Comparison of ENCODE assay signal across 8 cellular contexts in the genomic region with DNA sequence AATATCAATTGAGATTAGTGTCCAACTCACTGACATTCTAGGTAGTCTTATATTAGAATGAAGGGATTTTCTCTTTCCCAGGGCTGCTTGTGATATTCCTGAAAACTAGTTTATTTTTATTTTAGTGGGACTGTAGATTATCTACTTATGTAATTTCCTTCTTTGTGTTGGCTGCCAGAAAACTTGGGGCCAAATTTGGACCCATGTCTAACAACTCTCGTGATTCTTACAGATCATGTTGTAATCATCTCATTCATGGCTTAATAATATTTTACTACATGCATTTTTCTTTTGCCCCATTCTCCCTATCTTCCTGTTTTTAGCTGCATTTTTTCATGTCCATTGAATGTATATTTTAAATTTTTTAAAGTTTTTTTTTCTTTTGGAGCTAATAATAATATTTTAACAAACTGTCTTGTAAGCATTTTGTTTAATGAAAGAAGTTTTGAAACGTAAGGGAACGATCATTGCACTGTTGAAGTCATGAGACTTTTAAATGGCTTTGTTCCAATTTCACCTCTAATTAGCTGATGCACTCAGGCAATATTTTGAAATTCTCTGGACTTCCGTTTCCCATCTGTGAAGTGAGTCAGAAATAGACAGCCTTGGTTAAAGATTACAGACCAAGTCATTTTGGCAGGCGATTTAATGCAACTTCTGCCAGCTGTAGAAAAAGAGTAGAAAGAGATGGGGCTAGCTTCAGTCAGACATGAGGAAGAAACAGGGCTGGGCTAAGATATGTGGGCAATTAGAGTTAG. TPM values are rescaled to one million over a fixed set of nuclear protein-coding genes. Genes with fewer than 3 reads are reported as not detected.
DNase-seq lines count a peak whose midpoint lies in the region; ATAC-seq and TF ChIP-seq lines count a peak whose summit lies in the region.

No MANE protein-coding gene starts in this region.

- TF ChIP-seq POLR2A in vagina (IDR thresholded peaks at IDR 0.05) = no peak

- H3K4me1 ChIP-seq in SK-N-SH (ENCODE audit: control insufficient read depth in 1 of 2, insufficient read depth in 2 of 2, low read depth in 1 of 2, low read length in 1 of 2) = no peaks in the 10 kb centered on the region
- peaks cover 9 to 15% of the 10 kb centered on the region in 2 donors for H3K4me1 ChIP-seq in thoracic aorta (ENCODE audit: control insufficient read depth in 1 of 2, low read depth in 2 of 2)
- no peaks in the 10 kb centered on the region for H3K4me1 ChIP-seq in vagina

- no peaks in the 10 kb centered on the region for H3K27me3 Mint-ChIP-seq in type B pancreatic cell

- no peaks in the 10 kb centered on the region for H3F3A ChIP-seq in SK-N-SH (replicated peaks; ENCODE audit: insufficient read depth)

- POLR2A ChIA-PET in SK-N-SH (lab: Yijun Ruan, JAX) = no interaction called here

- H3K9me3 ChIP-seq in SK-N-SH (no peaks in the 10 kb centered on the region), thoracic aorta (no peaks in the 10 kb centered on the region), vagina (no peaks in the 10 kb centered on the region)

- no peak overlapping the region for H3K27ac Mint-ChIP-seq in type B pancreatic cell

- no peak overlapping the region for H3K9ac ChIP-seq in SK-N-SH

- no peaks in the 10 kb centered on the region for H3K27me3 ChIP-seq in SK-N-SH (ENCODE audit: insufficient read depth)
- H3K27me3 ChIP-seq in thoracic aorta (replicated peaks; ENCODE audit: insufficient read depth) = no peaks in the 10 kb centered on the region
- no peaks in the 10 kb centered on the region for H3K27me3 ChIP-seq in vagina

- H3K36me3 Mint-ChIP-seq in type B pancreatic cell = peaks cover 3% of the 10 kb centered on the region

- H3K27ac ChIP-seq in SK-N-SH (ENCODE audit: low read depth in 2 of 2, low read length in 1 of 2) (no peak overlapping the region), thoracic aorta (no peak overlapping the region), vagina (no peak overlapping the region)

- H3K4me3 ChIP-seq in SK-N-SH (ENCODE audit: low read depth in 2 of 2, low read length in 1 of 2) = no peak overlapping the region
- no peak overlapping the region for H3K4me3 ChIP-seq in cardiac fibroblast (replicated peaks in 1 of 2; ENCODE audit: low read depth in 2 of 2, low read length in 2 of 2)
- H3K4me3 ChIP-seq in thoracic aorta = no peak overlapping the region
- H3K4me3 ChIP-seq in vagina = no peak overlapping the region

- DNase-seq in SK-N-SH (no peak), cardiac fibroblast (ENCODE audit: low read depth in 2 of 2) (peak; percentile 88 to 96), thoracic aorta (ENCODE audit: low spot score) (no peak), UCSD-AML1 (lab: John Stamatoyannopoulos, UW; ENCODE audit: unreplicated experiment) (no peak), vagina (ENCODE audit: extremely low spot score in 2 of 2) (no peak), type B pancreatic cell (ENCODE audit: extremely low spot score, unreplicated experiment) (no peak)

- no peaks in the 10 kb centered on the region for H3K9me2 ChIP-seq in SK-N-SH

- no peak for TF ChIP-seq CTCF in SK-N-SH (IDR thresholded peaks at IDR 0.05)
- no peak for TF ChIP-seq CTCF in cardiac fibroblast (IDR thresholded peaks at IDR 0.05; ENCODE audit: low read depth, low read length)
- no peak for TF ChIP-seq CTCF in thoracic aorta (IDR thresholded peaks at IDR 0.05)
- no peak for TF ChIP-seq CTCF in vagina (IDR thresholded peaks at IDR 0.05)
- TF ChIP-seq CTCF in type B pancreatic cell (conservative IDR thresholded peaks at IDR 0.05) = no peak

- no peaks in the 10 kb centered on the region for H3K79me2 ChIP-seq in SK-N-SH (ENCODE audit: insufficient read depth)

- 6% methylated on average over 5 of the region's 5 CpGs for WGBS in SK-N-SH (ENCODE audit: low lambda C conversion rate)

- H3K4me1 Mint-ChIP-seq in type B pancreatic cell (ENCODE audit: unreplicated experiment) = no peaks in the 10 kb centered on the region

- peaks cover 10% of the 10 kb centered on the region for H3K9me3 Mint-ChIP-seq in type B pancreatic cell

- no peak for TF ChIP-seq EP300 in SK-N-SH (IDR thresholded peaks at IDR 0.05; ENCODE audit: borderline replicate concordance in 1 of 2, low read depth in 1 of 2, low read length in 1 of 2)

- H3K4me2 ChIP-seq in SK-N-SH = no peak overlapping the region

- intact Hi-C loops in vagina (cut with DNase I) = no loop called here

- H3K36me3 ChIP-seq in SK-N-SH (replicated peaks in 1 of 2; ENCODE audit: control insufficient read depth in 1 of 2, insufficient read depth in 2 of 2, low read length in 1 of 2) (no peaks in the 10 kb centered on the region), thoracic aorta (no peaks in the 10 kb centered on the region), vagina (no peaks in the 10 kb centered on the region)

- no peak overlapping the region for H2AFZ ChIP-seq in SK-N-SH (ENCODE audit: low read depth)

- ATAC-seq in SK-N-SH treated with all-trans-retinoic acid at 6 μM for 48 hours (no peak), HG03520 (IDR thresholded peaks at IDR 0.05; ENCODE audit: unreplicated experiment) (peak; percentile 75), thoracic aorta (ENCODE audit: insufficient number of reproducible peaks, low FRiP score, low read depth) (peak; percentile 73)

- CTCF ChIA-PET in SK-N-SH (lab: Yijun Ruan, JAX) = no interaction called here

- no peaks in the 10 kb centered on the region for H4K20me1 ChIP-seq in SK-N-SH (ENCODE audit: insufficient read depth)

- no peak overlapping the region for H3K4me3 Mint-ChIP-seq in type B pancreatic cell

- TF ChIP-seq RAD21 in SK-N-SH (IDR thresholded peaks at IDR 0.05; ENCODE audit: low read length) = no peak

TF ChIP-seq in SK-N-SH treated with all-trans-retinoic acid at 6 μM for 48 hours, 23 proteins besides CTCF, POLR2A, EP300 and RAD21:
- TF ChIP-seq ISL1 (CRISPR knock-in tag; IDR thresholded peaks at IDR 0.05) = peak; percentile 78
- no peak for TF ChIP-seq ESRRG (CRISPR knock-in tag; IDR thresholded peaks at IDR 0.05)
- TF ChIP-seq ZFP30 (CRISPR knock-in tag; IDR thresholded peaks at IDR 0.05) = no peak
- no peak for TF ChIP-seq PATZ1 (CRISPR knock-in tag; IDR thresholded peaks at IDR 0.05; ENCODE audit: borderline replicate concordance)

TF ChIP-seq in SK-N-SH, 30 proteins besides CTCF, POLR2A, EP300 and RAD21:
- TF ChIP-seq TAF1 (IDR thresholded peaks at IDR 0.05; ENCODE audit: borderline replicate concordance, low read depth, low read length) (no peak), RFX5 (IDR thresholded peaks at IDR 0.05; ENCODE audit: low read length) (no peak), JUND (IDR thresholded peaks at IDR 0.05) (no peak), TCF12 (IDR thresholded peaks at IDR 0.05) (no peak), FOSL2 (IDR thresholded peaks at IDR 0.05; ENCODE audit: borderline replicate concordance, low read depth) (no peak), FOXM1 (IDR thresholded peaks at IDR 0.05; ENCODE audit: low read depth) (no peak), NRF1 (IDR thresholded peaks at IDR 0.05; ENCODE audit: low read depth, low read length) (no peak), FOXJ3 (CRISPR knock-in tag; IDR thresholded peaks at IDR 0.05) (no peak), EZH2phosphoT487 (IDR thresholded peaks at IDR 0.05; ENCODE audit: borderline replicate concordance, low read depth) (no peak), USF1 (IDR thresholded peaks at IDR 0.05; ENCODE audit: borderline replicate concordance, low read depth) (no peak)

RNA-seq across cellular contexts. Expression of gene TDO2, which starts 14.3 kb away (rescaled TPM):
- polyA plus RNA-seq in SK-N-SH (2012; rRNA removed) = not detected in 2 replicates
- polyA plus RNA-seq in SK-N-SH (2012; cell fraction: cytosol; rRNA removed) = not detected in 2 replicates
- not detected in 2 replicates for polyA plus RNA-seq in SK-N-SH (2012; cell fraction: nucleus; rRNA removed)
- not detected for total RNA-seq in thoracic aorta
- total RNA-seq in vagina = not detected
- 8.0 and 10.6 TPM in 2 replicates for total RNA-seq in type B pancreatic cell (ENCODE audit: low replicate concordance)

RNA-seq across cellular contexts. Expression of gene ASIC5, which starts 23.1 kb away (rescaled TPM):
- not detected in 2 replicates for polyA plus RNA-seq in SK-N-SH (2012; rRNA removed)
- polyA plus RNA-seq in SK-N-SH (2012; cell fraction: cytosol; rRNA removed) = not detected in 2 replicates
- not detected in 2 replicates for polyA plus RNA-seq in SK-N-SH (2012; cell fraction: nucleus; rRNA removed)
- total RNA-seq in thoracic aorta (not detected), vagina (not detected), type B pancreatic cell (ENCODE audit: low replicate concordance) (not detected in 2 replicates)

Comparison
In these comparisons a context has a peak if more than half of its experiments do, and no peak if none do; other contexts are left out.
1. DNase-seq: peak in cardiac fibroblast (2 of 2); none in SK-N-SH (single experiment), thoracic aorta (single experiment), UCSD-AML1 (single experiment), vagina (0 of 2) and type B pancreatic cell (single experiment).